8 cellular contexts compared by ENCODE assay signal in genomic region chr2:201414099-201415023, GRCh38. TPM values are rescaled to one million over a fixed set of nuclear protein-coding genes. Genes with fewer than 3 reads are reported as not detected.
DNase-seq lines count a peak whose midpoint lies in the region; ATAC-seq and TF ChIP-seq lines count a peak whose summit lies in the region.

No MANE protein-coding gene starts in this region.

- DNase-seq in brain microvascular endothelial cell: no peak
- DNase-seq in sciatic nerve (ENCODE audit: low spot score): no peak
- no peak for DNase-seq in SK-N-DZ (ENCODE audit: low spot score)
- DNase-seq in NK-92 treated with Interleukin-12 subunit alpha and Interleukin-12 subunit beta, amount 100 ng/mL, for 24 hours (lab: John Stamatoyannopoulos, UW): no peak
- no peak for DNase-seq in activated CD4-positive, alpha-beta T cell treated with anti-CD3 and anti-CD28 coated beads for 48 hours

- peak overlapping the region; percentile 18 for H3K4me3 ChIP-seq in brain microvascular endothelial cell (ENCODE audit: low read depth, low read length)

- H3K36me3 ChIP-seq in brain microvascular endothelial cell (replicated peaks): no peaks in the 10 kb centered on the region

- no peak for TF ChIP-seq CTCF in brain microvascular endothelial cell (IDR thresholded peaks at IDR 0.05; ENCODE audit: low read depth, low read length, missing control alignments)

- peak; percentile 83 for ATAC-seq in GM18867 (IDR thresholded peaks at IDR 0.05; ENCODE audit: unreplicated experiment)
- peak; percentile 76 for ATAC-seq in HG02938 (IDR thresholded peaks at IDR 0.05; ENCODE audit: unreplicated experiment)
- ATAC-seq in sciatic nerve: peak; percentile 73
- ATAC-seq in HG02981 (IDR thresholded peaks at IDR 0.05; ENCODE audit: unreplicated experiment): no peak

- intact Hi-C loops in sciatic nerve (cut with DNase I): no loop called here

- in situ Hi-C loops in brain microvascular endothelial cell (cut with HindIII; ENCODE audit: low pct_ligation_motif_present, low sequenced_read_pairs): no loop called here

- H3K27me3 ChIP-seq in brain microvascular endothelial cell (replicated peaks): no peaks in the 10 kb centered on the region

- no peak overlapping the region for H3K27ac ChIP-seq in brain microvascular endothelial cell

RNA-seq across cellular contexts. Expression of gene TRAK2, which starts 36.9 kb away (rescaled TPM):
- 55.1 TPM for total RNA-seq in sciatic nerve
- polyA plus RNA-seq in SK-N-DZ (2014; cell fraction: cytosol; rRNA removed): 8.1 and 10.7 TPM in 2 replicates
- polyA plus RNA-seq in SK-N-DZ (2014; cell fraction: nucleus; rRNA removed): 8.8 and 10.2 TPM in 2 replicates

RNA-seq across cellular contexts. Expression of gene STRADB, which starts 37.2 kb away (rescaled TPM):
- 44.6 TPM for total RNA-seq in sciatic nerve
- 54.1 and 86.4 TPM in 2 replicates for polyA plus RNA-seq in SK-N-DZ (2014; cell fraction: cytosol; rRNA removed)
- polyA plus RNA-seq in SK-N-DZ (2014; cell fraction: nucleus; rRNA removed): 43.1 and 61.7 TPM in 2 replicates

RNA-seq across cellular contexts. Expression of gene FLACC1, which starts 57.2 kb away (rescaled TPM):
- total RNA-seq in sciatic nerve: 5.4 TPM
- 1.2 TPM in 1 of 2 replicates, not detected in the other for polyA plus RNA-seq in SK-N-DZ (2014; cell fraction: cytosol; rRNA removed)
- polyA plus RNA-seq in SK-N-DZ (2014; cell fraction: nucleus; rRNA removed): 3.4 and 7.4 TPM in 2 replicates
